In the genomic region with DNA sequence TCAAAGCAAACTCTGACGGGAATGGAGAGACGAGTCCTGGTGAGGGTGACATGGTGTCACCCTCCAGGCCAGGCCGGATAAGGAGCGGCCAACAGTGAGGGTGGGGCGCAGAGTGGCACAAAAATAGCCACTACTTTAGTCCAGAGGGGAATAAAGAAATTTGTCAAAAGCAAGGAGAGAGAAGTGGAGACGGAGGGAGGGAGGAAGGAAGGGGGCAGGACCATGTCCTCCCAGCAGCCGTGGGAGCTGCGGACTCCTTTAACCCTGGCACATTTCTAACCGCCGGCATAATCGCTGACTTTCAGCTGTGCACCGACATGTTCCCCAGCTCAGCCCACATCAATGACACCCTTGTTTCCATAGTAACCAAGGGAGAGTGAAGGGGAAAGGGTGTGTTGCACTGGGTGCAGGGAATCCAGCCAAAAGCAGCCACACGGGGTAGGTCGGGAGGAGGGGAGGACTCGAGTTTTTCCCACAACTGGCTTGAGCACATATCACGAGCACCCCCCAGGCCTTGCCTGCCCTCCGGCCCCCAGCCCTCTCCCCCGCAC, we compare ENCODE assay signal across 8 cellular contexts. TPM values are rescaled to one million over a fixed set of nuclear protein-coding genes. Genes with fewer than 3 reads are reported as not detected.
DNase-seq lines count a peak whose midpoint lies in the region; ATAC-seq and TF ChIP-seq lines count a peak whose summit lies in the region.

No MANE protein-coding gene starts in this region.

- H3K27me3 Mint-ChIP-seq in chondrocyte (ENCODE audit: low read depth), result no peaks in the 10 kb centered on the region

- H3K27me3 ChIP-seq in BJ (ENCODE audit: control insufficient read depth, insufficient read depth, low read length), result no peaks in the 10 kb centered on the region

- peak; percentile 51 for ATAC-seq in left colon
- no peak for ATAC-seq in HG03025 (IDR thresholded peaks at IDR 0.05; ENCODE audit: low FRiP score, unreplicated experiment)
- no peak for ATAC-seq in HG03520 (IDR thresholded peaks at IDR 0.05; ENCODE audit: unreplicated experiment)

- H3K36me3 ChIP-seq in BJ (ENCODE audit: control insufficient read depth, insufficient read depth, low read length), result no peaks in the 10 kb centered on the region; the same call in 1 of the 2 replicates

- H3K9me3 Mint-ChIP-seq in chondrocyte (ENCODE audit: low read depth), result no peaks in the 10 kb centered on the region

- H3K4me1 Mint-ChIP-seq in chondrocyte (ENCODE audit: low read depth), result peaks cover 76% of the 10 kb centered on the region

- CTCF ChIA-PET in BJ (lab: Yijun Ruan, JAX), result interaction anchor here (0.8 to 8.2 kb wide), 6 partner anchors 10 to 78 kb away, joined by 3 to 72 read pairs (median 4); a partner anchor contains a TSS

- POLR2A ChIA-PET in BJ (lab: Charles Lee), result interaction anchor here (0.6 kb wide), 1 partner anchor 166 kb away, joined by 12 read pairs; no protein-coding TSS in a partner anchor

- peak overlapping the region; percentile 99 for H3K27ac Mint-ChIP-seq in chondrocyte (ENCODE audit: unreplicated experiment)

- DNase-seq in BJ (ENCODE audit: low read depth) (no peak), HPDE6-E6E7 (ENCODE audit: extremely low spot score) (peak; percentile 81), chondrocyte (ENCODE audit: low spot score) (no peak), left colon (no peak)
- peak; percentile 30 to 50 for DNase-seq in activated CD4-positive, alpha-beta T cell treated with anti-CD3 and anti-CD28 coated beads for 24 hours (ENCODE audit: low read depth in 2 of 2)
- peak; percentile 48 to 55 (median 50) for DNase-seq in stimulated activated CD4-positive, alpha-beta T cell treated with anti-CD3 and anti-CD28 coated beads, Interleukin-12 subunit alpha, Interleukin-12 subunit beta, amount 100 ng/mL, for 48 hours (ENCODE audit: low read depth in 2 of 3, low spot score in 1 of 3)

- TF ChIP-seq CTCF in BJ (IDR thresholded peaks at IDR 0.05; ENCODE audit: insufficient read depth, low read depth, low read length) (no peak), chondrocyte (IDR thresholded peaks at IDR 0.05) (no peak)

- peak overlapping the region; percentile 67 for H3K4me3 Mint-ChIP-seq in chondrocyte (ENCODE audit: unreplicated experiment)

- intact Hi-C loops in left colon (cut with DNase I, micrococcal nuclease), result no loop called here

- 0 out of 2 replicates have a peak overlapping the region, but pooled peaks have one; percentile 2 for H3K4me3 ChIP-seq in BJ (ENCODE audit: low read depth, low read length)

- no peaks in the 10 kb centered on the region for H3K36me3 Mint-ChIP-seq in chondrocyte (ENCODE audit: low read depth)

RNA-seq across cellular contexts. Expression of a gene that starts 29.8 kb away (rescaled TPM):
- 60.4 and 105 TPM in 2 replicates for polyA plus RNA-seq in BJ (2011; rRNA removed)
- polyA minus RNA-seq in BJ (2011; rRNA and poly(A)+ RNA removed), result 45.1 and 46.2 TPM in 2 replicates
- total RNA-seq in chondrocyte (40.3 to 74.4 TPM (median 66.8 TPM) in 3 replicates), left colon (10 to 100 TPM; 58.4 to 64.0 TPM)

RNA-seq across cellular contexts. Expression of a gene that starts 40.2 kb away (rescaled TPM):
- polyA plus RNA-seq in BJ (2011; rRNA removed), result 8.1 and 10.8 TPM in 2 replicates
- polyA minus RNA-seq in BJ (2011; rRNA and poly(A)+ RNA removed), result 1.9 TPM in 2 replicates
- total RNA-seq in chondrocyte (12.1 to 16.5 TPM (median 13.6 TPM) in 3 replicates), left colon (1 to 10 TPM; 2.5 to 4.2 TPM)

RNA-seq across cellular contexts. Expression of a gene that starts 40.4 kb away (rescaled TPM):
- 4.3 and 5.6 TPM in 2 replicates for polyA plus RNA-seq in BJ (2011; rRNA removed)
- polyA minus RNA-seq in BJ (2011; rRNA and poly(A)+ RNA removed), result 4.9 and 11.6 TPM in 2 replicates
- total RNA-seq in chondrocyte (4.0 to 11.1 TPM (median 4.7 TPM) in 3 replicates), left colon (10 to 100 TPM; 11.7 to 15.0 TPM)

Comparison
In these comparisons a context has a peak if more than half of its experiments do, and no peak if none do; other contexts are left out.
1. DNase-seq: peak in HPDE6-E6E7 (single experiment), activated CD4-positive, alpha-beta T cell treated with anti-CD3 and anti-CD28 coated beads for 24 hours (2 of 2) and stimulated activated CD4-positive, alpha-beta T cell treated with anti-CD3 and anti-CD28 coated beads, Interleukin-12 subunit alpha, Interleukin-12 subunit beta, amount 100 ng/mL, for 48 hours (3 of 3); none in BJ (single experiment), chondrocyte (single experiment) and left colon (0 of 2).